ENCODE assay signal across 15 cellular contexts in the genomic region with DNA sequence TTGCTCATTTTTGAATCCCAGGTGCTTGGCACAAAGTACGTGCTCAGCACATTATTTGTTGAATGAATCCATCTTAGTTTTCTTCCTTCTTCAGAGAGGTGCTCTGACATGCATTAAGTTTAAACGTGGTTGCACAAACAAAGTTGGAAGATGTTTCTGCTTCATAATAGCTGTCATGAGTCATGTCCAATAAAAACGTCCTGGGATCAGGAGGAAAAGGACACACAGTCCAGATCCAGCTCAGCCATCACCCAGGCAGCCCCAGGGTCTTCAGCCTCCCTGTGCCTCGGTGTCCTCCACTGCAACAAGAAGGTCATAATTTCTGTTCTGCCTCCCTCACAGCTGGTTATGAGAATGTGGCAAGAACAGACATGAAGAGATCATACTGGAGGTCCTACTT. TPM values are rescaled to one million over a fixed set of nuclear protein-coding genes. Genes with fewer than 3 reads are reported as not detected.
A peak's percentile ranks its signal among the peaks of the same experiment; 100 is the strongest.
DNase-seq lines count a peak whose midpoint lies in the region; ATAC-seq and TF ChIP-seq lines count a peak whose summit lies in the region.
"Had no signal": no experiment of that assay in that cellular context is flagged by ENCODE, and none has a peak within 500 bp of the region (broad histone marks: within the 10 kb centered on the region; RNA-seq: fewer than 3 reads in every experiment).

No MANE protein-coding gene starts in this region.

- DNase-seq in activated naive CD8-positive, alpha-beta T cell treated with anti-CD3 and anti-CD28 coated beads, Interleukin-2, amount 50 U/mL, for 24 hours: no peak
- no peak for DNase-seq in activated naive CD8-positive, alpha-beta T cell treated with anti-CD3 and anti-CD28 coated beads for 36 hours
- DNase-seq in OCI-LY7 (ENCODE audit: low spot score): no peak
- DNase-seq in fibroblast of villous mesenchyme (ENCODE audit: low read depth): peak; percentile 94
- no peak for DNase-seq in transverse colon
- no peak for DNase-seq in putamen (ENCODE audit: low spot score)
- no peak for DNase-seq in posterior cingulate gyrus
- DNase-seq in NCI-H146 (lab: John Stamatoyannopoulos, UW): no peak
- DNase-seq: heart left ventricle; left lung; occipital lobe; stimulated activated CD8-positive, alpha-beta memory T cell treated with anti-CD3 and anti-CD28 coated beads, Interleukin-4, amount 100 ng/mL, for 48 hours had no signal

- peak; percentile 88 for TF ChIP-seq EP300 in transverse colon (IDR thresholded peaks at IDR 0.05; ENCODE audit: low read depth)

- BruUV-seq in OCI-LY7 (replicated peaks; lab: Mats Ljungman, UMichigan): no TSS peak

- intact Hi-C loops in OCI-LY7 (cut with micrococcal nuclease; ENCODE audit: unreplicated experiment) (no loop called here), transverse colon (cut with DNase I; ENCODE audit: low total_unique reads) (no loop called here), posterior cingulate gyrus (cut with DNase I) (no loop called here)

- no peak overlapping the region for H3K4me3 Mint-ChIP-seq in activated naive CD8-positive, alpha-beta T cell treated with anti-CD3 and anti-CD28 coated beads, Interleukin-2, amount 50 U/mL, for 24 hours
- H3K4me3 Mint-ChIP-seq in activated naive CD8-positive, alpha-beta T cell treated with anti-CD3 and anti-CD28 coated beads for 36 hours: no peak overlapping the region
- H3K4me3 Mint-ChIP-seq: endodermal cell, WTC11 had no signal

- H3K9me2 ChIP-seq in OCI-LY7 (ENCODE audit: insufficient read depth, low read length): no peaks in the 10 kb centered on the region

- no peaks in the 10 kb centered on the region for H3K36me3 Mint-ChIP-seq in activated naive CD8-positive, alpha-beta T cell treated with anti-CD3 and anti-CD28 coated beads, Interleukin-2, amount 50 U/mL, for 24 hours (ENCODE audit: low read depth)
- H3K36me3 Mint-ChIP-seq in activated naive CD8-positive, alpha-beta T cell treated with anti-CD3 and anti-CD28 coated beads for 36 hours: peaks cover 4% of the 10 kb centered on the region
- H3K36me3 Mint-ChIP-seq: WTC11 had no signal

- H3K4me3 ChIP-seq in OCI-LY7 (ENCODE audit: low read depth, low read length, poor library complexity, severe bottlenecking): peak overlapping the region; percentile 43
- H3K4me3 ChIP-seq in fibroblast of villous mesenchyme (ENCODE audit: low read depth, low read length): no peak overlapping the region
- no peak overlapping the region for H3K4me3 ChIP-seq in transverse colon
- H3K4me3 ChIP-seq: heart left ventricle, left lung had no signal

- H3K9me3 ChIP-seq in OCI-LY7 (ENCODE audit: low read length) (no peaks in the 10 kb centered on the region), transverse colon (no peaks in the 10 kb centered on the region)
- H3K9me3 ChIP-seq: heart left ventricle, left lung had no signal

- H3K4me1 ChIP-seq in OCI-LY7 (ENCODE audit: insufficient read depth, low read length, poor library complexity, severe bottlenecking): peaks cover 34% of the 10 kb centered on the region
- H3K4me1 ChIP-seq in transverse colon: peaks cover 16 to 44% (median 19%) of the 10 kb centered on the region in 4 donors

- in situ Hi-C loops in transverse colon (cut with MboI; ENCODE audit: low pct_ligation_motif_present in 1 of 4, low pct_unique_long_range_greater_than_20kb in 1 of 4, low sequenced_read_pairs in 3 of 4): no loop called here

- H4K20me1 ChIP-seq in OCI-LY7 (ENCODE audit: insufficient read depth, low read length): no peaks in the 10 kb centered on the region

- H3K36me3 ChIP-seq in OCI-LY7 (ENCODE audit: insufficient read depth, low read length) (no peaks in the 10 kb centered on the region), transverse colon (no peaks in the 10 kb centered on the region)
- H3K36me3 ChIP-seq: heart left ventricle, left lung had no signal

- H3K79me2 ChIP-seq in OCI-LY7 (ENCODE audit: insufficient read depth, low read depth, low read length): no peaks in the 10 kb centered on the region

- POLR2A ChIA-PET in OCI-LY7 (lab: Charles Lee): interaction anchor here (0.6 to 8.5 kb wide), 9 partner anchors 9 to 1005 kb away, joined by 3 to 171 read pairs (median 3); partner anchors contain the start of gene RSRC1

- TF ChIP-seq POLR2A in transverse colon (IDR thresholded peaks at IDR 0.05): no peak

- CTCF ChIA-PET in OCI-LY7 (lab: Charles Lee; ENCODE audit: unreplicated experiment): interaction anchor here (1.2 kb wide), 1 partner anchor 10 kb away, joined by 4 read pairs; no protein-coding TSS in a partner anchor

- no peak for ATAC-seq in activated naive CD8-positive, alpha-beta T cell treated with anti-CD3 and anti-CD28 coated beads, Interleukin-2, amount 50 U/mL, for 24 hours
- ATAC-seq: left lung had no signal

- WGBS in transverse colon (ENCODE audit: low coverage in 1 of 2), 2 donors: 49 to 53% methylated on average over 4 of the region's 4 CpGs

- H3K9me3 Mint-ChIP-seq in activated naive CD8-positive, alpha-beta T cell treated with anti-CD3 and anti-CD28 coated beads, Interleukin-2, amount 50 U/mL, for 24 hours: no peaks in the 10 kb centered on the region
- H3K9me3 Mint-ChIP-seq in activated naive CD8-positive, alpha-beta T cell treated with anti-CD3 and anti-CD28 coated beads for 36 hours: no peaks in the 10 kb centered on the region
- H3K9me3 Mint-ChIP-seq: activated T-helper 2 cell treated with anti-CD3 and anti-CD28 coated beads, Interferon-gamma antibody, Interleukin-2, Interleukin-4, amounts not matched to agents 10 μg/mL and 5 μg/mL and 100 μg/mL, durations not matched to agents 14 hours and 24 hours and 36 hours; endodermal cell; WTC11 had no signal

- H2AFZ ChIP-seq in OCI-LY7 (ENCODE audit: low read length): peak overlapping the region; percentile 83; the same call in 1 of the 2 replicates

- H3K27ac ChIP-seq in OCI-LY7 (ENCODE audit: low read depth, low read length, poor library complexity, severe bottlenecking) (peak overlapping the region; percentile 69), transverse colon (peak overlapping the region; percentile 44 to 72 (median 66))
- H3K27ac ChIP-seq: left lung had no signal

- H3K27ac Mint-ChIP-seq in activated naive CD8-positive, alpha-beta T cell treated with anti-CD3 and anti-CD28 coated beads, Interleukin-2, amount 50 U/mL, for 24 hours: peak overlapping the region; percentile 11
- no peak overlapping the region for H3K27ac Mint-ChIP-seq in activated naive CD8-positive, alpha-beta T cell treated with anti-CD3 and anti-CD28 coated beads for 36 hours
- H3K27ac Mint-ChIP-seq: endodermal cell, WTC11 had no signal

- no peaks in the 10 kb centered on the region for H3K27me3 Mint-ChIP-seq in activated naive CD8-positive, alpha-beta T cell treated with anti-CD3 and anti-CD28 coated beads, Interleukin-2, amount 50 U/mL, for 24 hours
- no peaks in the 10 kb centered on the region for H3K27me3 Mint-ChIP-seq in activated naive CD8-positive, alpha-beta T cell treated with anti-CD3 and anti-CD28 coated beads for 36 hours

- H3K4me2 ChIP-seq in OCI-LY7 (ENCODE audit: low read length): peak overlapping the region; percentile 78

- no peaks in the 10 kb centered on the region for H3K27me3 ChIP-seq in transverse colon
- H3K27me3 ChIP-seq: heart left ventricle, left lung had no signal

- peaks cover 17% of the 10 kb centered on the region for H3K4me1 Mint-ChIP-seq in activated naive CD8-positive, alpha-beta T cell treated with anti-CD3 and anti-CD28 coated beads, Interleukin-2, amount 50 U/mL, for 24 hours
- peaks cover 14% of the 10 kb centered on the region for H3K4me1 Mint-ChIP-seq in activated naive CD8-positive, alpha-beta T cell treated with anti-CD3 and anti-CD28 coated beads for 36 hours

- TF ChIP-seq CTCF in OCI-LY7 (conservative IDR thresholded peaks at IDR 0.05; ENCODE audit: low read length) (no peak), fibroblast of villous mesenchyme (IDR thresholded peaks at IDR 0.05; ENCODE audit: insufficient read depth, low read depth, low read length) (no peak), transverse colon (IDR thresholded peaks at IDR 0.05) (no peak)

RNA-seq across cellular contexts. Expression of gene CCNL1, which starts 55.4 kb away (rescaled TPM):
- total RNA-seq in activated naive CD8-positive, alpha-beta T cell treated with anti-CD3 and anti-CD28 coated beads for 36 hours: 100 to 1,000 TPM; 139 to 156 TPM
- 221 and 280 TPM in 2 replicates for total RNA-seq in OCI-LY7 (2014; rRNA removed; shearing (Covaris generic))
- total RNA-seq in OCI-LY7 (2022) (158 and 190 TPM in 2 replicates), fibroblast of villous mesenchyme (108 and 175 TPM in 2 replicates), transverse colon (100 to 1,000 TPM; 288 to 422 (median 308) TPM)
